In the genomic region with DNA sequence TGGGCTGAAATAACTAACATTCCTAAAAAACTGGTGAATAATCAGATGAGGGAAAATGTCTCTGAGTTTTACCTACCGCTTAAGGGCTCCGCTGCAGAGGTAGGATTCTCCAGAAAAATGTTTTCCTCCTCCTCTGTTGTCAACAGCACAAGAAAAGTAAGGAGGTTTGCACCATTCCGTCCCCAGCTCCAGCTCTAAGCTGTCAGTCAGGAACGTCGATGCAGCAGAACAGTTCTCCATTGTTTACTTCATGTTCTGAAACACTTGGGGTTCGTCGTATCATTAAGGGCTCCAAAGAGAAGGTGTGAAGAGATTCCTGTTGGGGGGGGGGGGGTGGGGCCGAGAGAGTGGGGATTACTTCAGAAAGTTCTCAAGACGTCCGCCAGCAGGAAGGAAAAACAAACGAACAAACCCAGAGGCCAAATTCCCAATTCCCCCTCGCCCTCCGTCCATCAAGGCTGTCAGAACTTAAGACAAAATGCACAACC, we compare ENCODE assay signal across 1 cellular context.
TF ChIP-seq lines count a peak whose summit lies in the region.

No MANE protein-coding gene starts in this region.

TF ChIP-seq in GM23338, 12 proteins besides CTCF, POLR2A, EP300 and RAD21 (continued from another document):
- TF ChIP-seq, protein P1, sequence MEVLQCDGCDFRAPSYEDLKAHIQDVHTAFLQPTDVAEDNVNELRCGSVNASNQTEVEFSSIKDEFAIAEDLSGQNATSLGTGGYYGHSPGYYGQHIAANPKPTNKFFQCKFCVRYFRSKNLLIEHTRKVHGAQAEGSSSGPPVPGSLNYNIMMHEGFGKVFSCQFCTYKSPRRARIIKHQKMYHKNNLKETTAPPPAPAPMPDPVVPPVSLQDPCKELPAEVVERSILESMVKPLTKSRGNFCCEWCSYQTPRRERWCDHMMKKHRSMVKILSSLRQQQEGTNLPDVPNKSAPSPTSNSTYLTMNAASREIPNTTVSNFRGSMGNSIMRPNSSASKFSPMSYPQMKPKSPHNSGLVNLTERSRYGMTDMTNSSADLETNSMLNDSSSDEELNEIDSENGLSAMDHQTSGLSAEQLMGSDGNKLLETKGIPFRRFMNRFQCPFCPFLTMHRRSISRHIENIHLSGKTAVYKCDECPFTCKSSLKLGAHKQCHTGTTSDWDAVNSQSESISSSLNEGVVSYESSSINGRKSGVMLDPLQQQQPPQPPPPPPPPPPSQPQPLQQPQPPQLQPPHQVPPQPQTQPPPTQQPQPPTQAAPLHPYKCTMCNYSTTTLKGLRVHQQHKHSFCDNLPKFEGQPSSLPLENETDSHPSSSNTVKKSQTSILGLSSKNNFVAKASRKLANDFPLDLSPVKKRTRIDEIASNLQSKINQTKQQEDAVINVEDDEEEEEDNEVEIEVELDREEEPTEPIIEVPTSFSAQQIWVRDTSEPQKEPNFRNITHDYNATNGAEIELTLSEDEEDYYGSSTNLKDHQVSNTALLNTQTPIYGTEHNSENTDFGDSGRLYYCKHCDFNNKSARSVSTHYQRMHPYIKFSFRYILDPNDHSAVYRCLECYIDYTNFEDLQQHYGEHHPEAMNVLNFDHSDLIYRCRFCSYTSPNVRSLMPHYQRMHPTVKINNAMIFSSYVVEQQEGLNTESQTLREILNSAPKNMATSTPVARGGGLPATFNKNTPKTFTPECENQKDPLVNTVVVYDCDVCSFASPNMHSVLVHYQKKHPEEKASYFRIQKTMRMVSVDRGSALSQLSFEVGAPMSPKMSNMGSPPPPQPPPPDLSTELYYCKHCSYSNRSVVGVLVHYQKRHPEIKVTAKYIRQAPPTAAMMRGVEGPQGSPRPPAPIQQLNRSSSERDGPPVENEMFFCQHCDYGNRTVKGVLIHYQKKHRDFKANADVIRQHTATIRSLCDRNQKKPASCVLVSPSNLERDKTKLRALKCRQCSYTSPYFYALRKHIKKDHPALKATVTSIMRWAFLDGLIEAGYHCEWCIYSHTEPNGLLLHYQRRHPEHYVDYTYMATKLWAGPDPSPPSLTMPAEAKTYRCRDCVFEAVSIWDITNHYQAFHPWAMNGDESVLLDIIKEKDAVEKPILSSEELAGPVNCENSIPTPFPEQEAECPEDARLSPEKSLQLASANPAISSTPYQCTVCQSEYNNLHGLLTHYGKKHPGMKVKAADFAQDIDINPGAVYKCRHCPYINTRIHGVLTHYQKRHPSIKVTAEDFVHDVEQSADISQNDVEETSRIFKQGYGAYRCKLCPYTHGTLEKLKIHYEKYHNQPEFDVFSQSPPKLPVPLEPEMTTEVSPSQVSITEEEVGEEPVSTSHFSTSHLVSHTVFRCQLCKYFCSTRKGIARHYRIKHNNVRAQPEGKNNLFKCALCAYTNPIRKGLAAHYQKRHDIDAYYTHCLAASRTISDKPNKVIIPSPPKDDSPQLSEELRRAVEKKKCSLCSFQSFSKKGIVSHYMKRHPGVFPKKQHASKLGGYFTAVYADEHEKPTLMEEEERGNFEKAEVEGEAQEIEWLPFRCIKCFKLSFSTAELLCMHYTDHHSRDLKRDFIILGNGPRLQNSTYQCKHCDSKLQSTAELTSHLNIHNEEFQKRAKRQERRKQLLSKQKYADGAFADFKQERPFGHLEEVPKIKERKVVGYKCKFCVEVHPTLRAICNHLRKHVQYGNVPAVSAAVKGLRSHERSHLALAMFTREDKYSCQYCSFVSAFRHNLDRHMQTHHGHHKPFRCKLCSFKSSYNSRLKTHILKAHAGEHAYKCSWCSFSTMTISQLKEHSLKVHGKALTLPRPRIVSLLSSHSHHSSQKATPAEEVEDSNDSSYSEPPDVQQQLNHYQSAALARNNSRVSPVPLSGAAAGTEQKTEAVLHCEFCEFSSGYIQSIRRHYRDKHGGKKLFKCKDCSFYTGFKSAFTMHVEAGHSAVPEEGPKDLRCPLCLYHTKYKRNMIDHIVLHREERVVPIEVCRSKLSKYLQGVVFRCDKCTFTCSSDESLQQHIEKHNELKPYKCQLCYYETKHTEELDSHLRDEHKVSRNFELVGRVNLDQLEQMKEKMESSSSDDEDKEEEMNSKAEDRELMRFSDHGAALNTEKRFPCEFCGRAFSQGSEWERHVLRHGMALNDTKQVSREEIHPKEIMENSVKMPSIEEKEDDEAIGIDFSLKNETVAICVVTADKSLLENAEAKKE (CRISPR knock-in tag; IDR thresholded peaks at IDR 0.05) = no peak
- TF ChIP-seq STAT1 (IDR thresholded peaks at IDR 0.05; ENCODE audit: unreplicated experiment) (no peak), POLR2AphosphoS5 (IDR thresholded peaks at IDR 0.05; ENCODE audit: low read depth) (no peak)
